ENCODE assay signal across 14 cellular contexts in genomic region chr6:14079433-14079832, GRCh38. TPM values are rescaled to one million over a fixed set of nuclear protein-coding genes. Genes with fewer than 3 reads are reported as not detected.
DNase-seq lines count a peak whose midpoint lies in the region; ATAC-seq lines count a peak whose summit lies in the region.
"Had no signal": no experiment of that assay in that cellular context is flagged by ENCODE, and none has a peak within 500 bp of the region (broad histone marks: within the 10 kb centered on the region; RNA-seq: fewer than 3 reads in every experiment).

No MANE protein-coding gene starts in this region.

- ATAC-seq in sciatic nerve: peak; percentile 87
- ATAC-seq in GM18502 (IDR thresholded peaks at IDR 0.05; ENCODE audit: poor library complexity, unreplicated experiment): no peak
- ATAC-seq in HG02763 (IDR thresholded peaks at IDR 0.05; ENCODE audit: unreplicated experiment): no peak

- intact Hi-C loops in sciatic nerve (cut with DNase I): no loop called here

- peak; percentile 16 for DNase-seq in DMS 273 (lab: John Stamatoyannopoulos, UW; ENCODE audit: unreplicated experiment)
- DNase-seq in DMS 273 treated with DMSO at 0.1 percent for 48 hours (lab: John Stamatoyannopoulos, UW): no peak
- DNase-seq in NCI-H69 (lab: John Stamatoyannopoulos, UW): peak; percentile 33
- DNase-seq in fibroblast of peridontal ligament (ENCODE audit: extremely low read depth): peak; percentile 48
- no peak for DNase-seq in sciatic nerve (ENCODE audit: low spot score)
- no peak for DNase-seq in NCI-H2196 treated with DMSO at 0.1 percent for 48 hours (lab: John Stamatoyannopoulos, UW; ENCODE audit: unreplicated experiment)
- DNase-seq: aorta; DMS153; H9; NCI-H187 treated with DMSO at 0.1 percent for 48 hours; NK-92 treated with Interleukin-12 subunit alpha and Interleukin-12 subunit beta, amount 100 ng/mL, for 24 hours; trophoblast cell had no signal

RNA-seq across cellular contexts. Expression of gene CD83, which starts 38.1 kb away (rescaled TPM):
- total RNA-seq in sciatic nerve: 22.3 TPM

Comparison
In these comparisons a context has a peak if more than half of its experiments do, and no peak if none do; other contexts are left out.
1. DNase-seq: peak in DMS 273 (single experiment), NCI-H69 (single experiment) and fibroblast of peridontal ligament (single experiment); none in DMS 273 treated with DMSO at 0.1 percent for 48 hours (single experiment), sciatic nerve (single experiment) and NCI-H2196 treated with DMSO at 0.1 percent for 48 hours (single experiment).